In the genomic region with DNA sequence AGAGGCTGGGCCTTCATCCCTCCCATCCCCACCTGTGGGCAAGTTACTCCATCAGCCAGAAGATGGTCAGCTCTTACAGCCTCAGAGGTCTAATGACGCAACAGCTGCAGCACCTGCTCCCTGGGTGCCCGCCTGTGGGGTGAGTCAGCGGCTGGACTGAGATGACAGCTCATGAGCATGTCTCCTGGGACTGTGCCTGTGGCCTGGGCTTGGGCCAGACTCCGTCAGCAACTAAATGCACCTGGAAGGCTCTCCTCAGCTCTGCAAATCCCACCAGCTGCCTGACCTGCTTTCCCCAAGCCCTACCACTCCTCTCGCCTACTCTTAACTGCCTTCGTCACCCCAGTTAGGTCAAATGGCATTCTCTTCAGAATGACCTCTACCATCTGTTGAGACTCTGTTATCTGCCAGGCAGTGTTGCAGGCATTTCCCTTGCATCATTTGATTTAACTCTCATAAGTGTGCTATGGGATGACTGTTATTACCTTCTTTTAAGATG, we compare ENCODE assay signal across 9 cellular contexts. TPM values are rescaled to one million over a fixed set of nuclear protein-coding genes. Genes with fewer than 3 reads are reported as not detected.
DNase-seq lines count a peak whose midpoint lies in the region; FAIRE-seq and TF ChIP-seq lines count a peak whose summit lies in the region.
"Had no signal": no experiment of that assay in that cellular context is flagged by ENCODE, and none has a peak within 500 bp of the region (broad histone marks: within the 10 kb centered on the region; RNA-seq: fewer than 3 reads in every experiment).

No MANE protein-coding gene starts in this region.

- CTCF ChIA-PET in Caco-2 (lab: Charles Lee), result interaction anchor here (0.6 kb wide), 1 partner anchor 305 kb away, joined by 5 read pairs; no protein-coding TSS in a partner anchor

- BruUV-seq in Caco-2 (replicated peaks; lab: Mats Ljungman, UMichigan), result no TSS peak

- POLR2A ChIA-PET in Caco-2 (lab: Charles Lee), result no interaction called here

- no peaks in the 10 kb centered on the region for H3K27me3 ChIP-seq in Caco-2 (replicated peaks; ENCODE audit: control insufficient read depth, insufficient read depth, low read length)
- H3K27me3 ChIP-seq: breast epithelium had no signal

- H3K4me1 ChIP-seq in Caco-2, result no peaks in the 10 kb centered on the region
- H3K4me1 ChIP-seq: breast epithelium had no signal

- H3K27ac Mint-ChIP-seq in Caco-2 (ENCODE audit: unreplicated experiment), result no peak overlapping the region

- H3K9me3 ChIP-seq in Caco-2, result no peaks in the 10 kb centered on the region
- H3K9me3 ChIP-seq: breast epithelium had no signal

- no peak overlapping the region for H3K4me3 ChIP-seq in Caco-2 (ENCODE audit: low read depth, low read length)
- H3K4me3 ChIP-seq: breast epithelium had no signal

- H3K36me3 ChIP-seq in Caco-2 (ENCODE audit: control insufficient read depth, insufficient read depth, low read length), result no peaks in the 10 kb centered on the region
- H3K36me3 ChIP-seq: breast epithelium had no signal

- H3K27ac ChIP-seq in epithelial cell of prostate, result peak overlapping the region; percentile 85
- H3K27ac ChIP-seq: breast epithelium had no signal

- no peaks in the 10 kb centered on the region for H3K9me3 Mint-ChIP-seq in Caco-2 (ENCODE audit: unreplicated experiment)

- H3K36me3 Mint-ChIP-seq in Caco-2 (ENCODE audit: insufficient read depth, unreplicated experiment), result no peaks in the 10 kb centered on the region

- H3K4me3 Mint-ChIP-seq in Caco-2 (ENCODE audit: unreplicated experiment), result no peak overlapping the region

- TF ChIP-seq POLR2A in H54 (IDR thresholded peaks at IDR 0.05; ENCODE audit: low read depth, low read length), result no peak

- no peaks in the 10 kb centered on the region for H3K4me1 Mint-ChIP-seq in Caco-2 (ENCODE audit: low read depth, unreplicated experiment)

- H3K27me3 Mint-ChIP-seq in Caco-2 (ENCODE audit: insufficient read depth, unreplicated experiment), result no peaks in the 10 kb centered on the region

- TF ChIP-seq CTCF in Caco-2 (IDR thresholded peaks at IDR 0.05; ENCODE audit: insufficient read depth in 1 of 2, low read depth in 1 of 2, low read length in 1 of 2, severe bottlenecking in 1 of 2, unreplicated experiment in 1 of 2), result no peak

- intact Hi-C loops in Caco-2 (cut with micrococcal nuclease; ENCODE audit: unreplicated experiment), result no loop called here

- FAIRE-seq in H54 (lab: Jason Lieb, UNC) (peak; percentile 89), urothelium cell line (lab: Jason Lieb, UNC) (no peak)

- DNase-seq in Caco-2, result peak; percentile 26 to 47
- DNase-seq in H54 (ENCODE audit: insufficient read length, low spot score), result peak; percentile 71
- peak; percentile 31 for DNase-seq in NCI-H2029 treated with DMSO at 0.1 percent for 48 hours (lab: John Stamatoyannopoulos, UW)
- DNase-seq in epithelial cell of prostate (ENCODE audit: low read depth, low spot score), result peak; percentile 91
- DNase-seq in urothelium cell line (ENCODE audit: low spot score), result peak; percentile 75
- DNase-seq in NCI-H1694 treated with DMSO at 0.1 percent for 48 hours (lab: John Stamatoyannopoulos, UW), result no peak
- no peak for DNase-seq in OCI-M2 (lab: John Stamatoyannopoulos, UW; ENCODE audit: unreplicated experiment)
- DNase-seq in stimulated activated CD4-positive, alpha-beta T cell treated with anti-CD3 and anti-CD28 coated beads, Interleukin-2, amount 100 ng/mL, for 24 hours, result no peak

RNA-seq across cellular contexts. Expression of a gene that starts 47.7 kb away (rescaled TPM):
- total RNA-seq in Caco-2 (2022), result 20.4 and 26.9 TPM in 2 replicates

Comparison
In these comparisons a context has a peak if more than half of its experiments do, and no peak if none do; other contexts are left out.
1. DNase-seq: peak in Caco-2 (2 of 2), H54 (single experiment), NCI-H2029 treated with DMSO at 0.1 percent for 48 hours (single experiment), epithelial cell of prostate (single experiment) and urothelium cell line (single experiment); none in NCI-H1694 treated with DMSO at 0.1 percent for 48 hours (single experiment), OCI-M2 (single experiment) and stimulated activated CD4-positive, alpha-beta T cell treated with anti-CD3 and anti-CD28 coated beads, Interleukin-2, amount 100 ng/mL, for 24 hours (0 of 2).